17 cellular contexts compared by ENCODE assay signal in the genomic region with DNA sequence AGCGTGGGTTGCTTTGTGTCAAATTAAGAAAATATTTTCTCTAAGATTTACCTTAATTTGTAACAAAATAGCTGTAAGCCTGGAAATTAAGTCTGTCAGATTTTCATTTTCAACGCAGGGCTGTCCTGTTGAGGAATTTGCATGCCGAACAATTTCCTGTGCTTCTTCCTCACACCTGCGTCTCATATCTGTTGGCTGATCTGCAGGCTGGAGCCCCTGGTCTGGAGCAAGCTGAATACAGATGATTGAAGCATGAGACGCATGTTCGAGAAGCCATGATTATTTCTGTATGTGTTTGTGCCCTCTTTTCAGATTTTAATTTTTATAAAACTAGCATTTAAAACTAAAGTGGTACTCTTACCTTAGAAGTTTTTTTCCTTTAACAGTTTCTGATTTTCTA. TPM values are rescaled to one million over a fixed set of nuclear protein-coding genes. Genes with fewer than 3 reads are reported as not detected.
DNase-seq lines count a peak whose midpoint lies in the region; ATAC-seq and TF ChIP-seq lines count a peak whose summit lies in the region.
"Had no signal": no experiment of that assay in that cellular context is flagged by ENCODE, and none has a peak within 500 bp of the region (broad histone marks: within the 10 kb centered on the region; RNA-seq: fewer than 3 reads in every experiment).

No MANE protein-coding gene starts in this region.

- H3K36me3 Mint-ChIP-seq in osteocyte (ENCODE audit: unreplicated experiment), result no peaks in the 10 kb centered on the region

- H3K36me3 ChIP-seq in Karpas-422 (ENCODE audit: insufficient read depth, low read length) (peaks cover 24% of the 10 kb centered on the region), right lobe of liver (peaks cover 0 to 2% (median 0%) of the 10 kb centered on the region in 4 donors), left ventricle myocardium inferior (peaks cover 58% of the 10 kb centered on the region)

- peak overlapping the region; percentile 55 for H3K9ac ChIP-seq in Karpas-422 (ENCODE audit: low read length)
- H3K9ac ChIP-seq: SK-N-SH had no signal

- H3K4me3 Mint-ChIP-seq in osteocyte (ENCODE audit: unreplicated experiment), result no peak overlapping the region
- H3K4me3 Mint-ChIP-seq: activated CD4-positive, alpha-beta memory T cell treated with anti-CD3 and anti-CD28 coated beads for 36 hours had no signal

- H3K9me3 Mint-ChIP-seq in osteocyte (ENCODE audit: unreplicated experiment), result no peaks in the 10 kb centered on the region
- H3K9me3 Mint-ChIP-seq: activated CD4-positive, alpha-beta memory T cell treated with anti-CD3 and anti-CD28 coated beads for 36 hours had no signal

- H3K4me3 ChIP-seq in Karpas-422 (ENCODE audit: low read length), result peak overlapping the region; percentile 49
- no peak overlapping the region for H3K4me3 ChIP-seq in right lobe of liver
- no peak overlapping the region for H3K4me3 ChIP-seq in left ventricle myocardium inferior
- H3K4me3 ChIP-seq: sigmoid colon had no signal

- peak overlapping the region; percentile 97 for H3K27ac ChIP-seq in Karpas-422 (ENCODE audit: low read length)
- H3K27ac ChIP-seq in right lobe of liver, result no peak overlapping the region
- no peak overlapping the region for H3K27ac ChIP-seq in left ventricle myocardium inferior (replicated peaks)
- H3K27ac ChIP-seq: sigmoid colon had no signal

- peak; percentile 32 for TF ChIP-seq POLR2A in GM19099 (IDR thresholded peaks at IDR 0.05; ENCODE audit: extremely low read depth, insufficient read length, low read depth)
- TF ChIP-seq POLR2A in right lobe of liver (IDR thresholded peaks at IDR 0.05), result no peak

- H3K27me3 ChIP-seq in Karpas-422 (ENCODE audit: low read length) (no peaks in the 10 kb centered on the region), right lobe of liver (no peaks in the 10 kb centered on the region), left ventricle myocardium inferior (ENCODE audit: low read depth) (no peaks in the 10 kb centered on the region)
- H3K27me3 ChIP-seq: sigmoid colon had no signal

- peak overlapping the region; percentile 78 for H3K4me2 ChIP-seq in Karpas-422 (ENCODE audit: low read depth, low read length, poor library complexity, severe bottlenecking)
- H3K4me2 ChIP-seq: SK-N-SH had no signal

- H3K27me3 Mint-ChIP-seq in osteocyte (ENCODE audit: unreplicated experiment), result no peaks in the 10 kb centered on the region
- H3K27me3 Mint-ChIP-seq: activated CD4-positive, alpha-beta memory T cell treated with anti-CD3 and anti-CD28 coated beads for 36 hours had no signal

- no peak for TF ChIP-seq CTCF in right lobe of liver (IDR thresholded peaks at IDR 0.05)
- no peak for TF ChIP-seq CTCF in osteocyte (IDR thresholded peaks at IDR 0.05)
- TF ChIP-seq CTCF in left ventricle myocardium inferior (IDR thresholded peaks at IDR 0.05; ENCODE audit: borderline replicate concordance), result no peak

- peaks cover 5% of the 10 kb centered on the region; the same call in 1 of the 2 replicates for H3K79me2 ChIP-seq in Karpas-422 (ENCODE audit: low read length)

- 85% methylated on average over 6 of the region's 6 CpGs for WGBS in right lobe of liver (ENCODE audit: insufficient coverage, low coverage, low lambda C conversion rate, missing lambda C conversion rate)

- no peaks in the 10 kb centered on the region for H3K4me1 Mint-ChIP-seq in osteocyte (ENCODE audit: unreplicated experiment)

- no peak overlapping the region for H3K27ac Mint-ChIP-seq in osteocyte (ENCODE audit: unreplicated experiment)
- H3K27ac Mint-ChIP-seq: activated CD4-positive, alpha-beta memory T cell treated with anti-CD3 and anti-CD28 coated beads for 36 hours had no signal

- H4K20me1 ChIP-seq in Karpas-422 (ENCODE audit: insufficient read depth, low read depth, low read length), result no peaks in the 10 kb centered on the region

- H2AFZ ChIP-seq in Karpas-422 (ENCODE audit: low read length), result no peak overlapping the region

- intact Hi-C loops in right lobe of liver (cut with DNase I) (no loop called here), left ventricle myocardium inferior (cut with micrococcal nuclease) (no loop called here)

- DNase-seq in Karpas-422 (peak; percentile 95), right lobe of liver (no peak), osteocyte (ENCODE audit: extremely low spot score, unreplicated experiment) (no peak), left ventricle myocardium inferior (no peak), COLO668 (lab: John Stamatoyannopoulos, UW; ENCODE audit: unreplicated experiment) (no peak)
- DNase-seq: activated CD4-positive, alpha-beta memory T cell treated with anti-CD3 and anti-CD28 coated beads for 36 hours; caudate nucleus; DMS153; effector CD8-positive, alpha-beta T cell; hypothalamus; NCI-H1436; NCI-H345; nucleus accumbens; sigmoid colon; SK-N-SH had no signal

- H3K9me2 ChIP-seq in Karpas-422 (replicated peaks; ENCODE audit: insufficient read depth, low read length), result no peaks in the 10 kb centered on the region
- H3K9me2 ChIP-seq: SK-N-SH had no signal

- no peaks in the 10 kb centered on the region for H3K9me3 ChIP-seq in Karpas-422 (ENCODE audit: low read length)
- H3K9me3 ChIP-seq in right lobe of liver, result no peaks in the 10 kb centered on the region
- H3K9me3 ChIP-seq in left ventricle myocardium inferior (replicated peaks), result no peaks in the 10 kb centered on the region
- H3K9me3 ChIP-seq: sigmoid colon, SK-N-SH had no signal

- H3K4me1 ChIP-seq in Karpas-422 (ENCODE audit: low read length), result peaks cover 54% of the 10 kb centered on the region
- no peaks in the 10 kb centered on the region for H3K4me1 ChIP-seq in right lobe of liver
- no peaks in the 10 kb centered on the region for H3K4me1 ChIP-seq in left ventricle myocardium inferior
- H3K4me1 ChIP-seq: sigmoid colon had no signal

- ATAC-seq in GM21825 (IDR thresholded peaks at IDR 0.05; ENCODE audit: unreplicated experiment), result peak; percentile 67
- no peak for ATAC-seq in right lobe of liver

RNA-seq across cellular contexts. Expression of a gene that starts 9.8 kb away (rescaled TPM):
- total RNA-seq in Karpas-422 (2014; rRNA removed; shearing (Covaris generic); ENCODE audit: low replicate concordance), result 9.2 and 20.8 TPM in 2 replicates
- total RNA-seq in right lobe of liver (under 1 TPM in 1 of 6 experiments, not detected in 5; 0.29 TPM), osteocyte (0.18 TPM in 1 of 2 replicates, not detected in the other), left ventricle myocardium inferior (not detected)
- total RNA-seq: activated CD4-positive, alpha-beta memory T cell treated with anti-CD3 and anti-CD28 coated beads for 36 hours; sigmoid colon had no signal

RNA-seq across cellular contexts. Expression of a gene that starts 46.8 kb away (rescaled TPM):
- 20.6 and 25.2 TPM in 2 replicates for total RNA-seq in Karpas-422 (2014; rRNA removed; shearing (Covaris generic); ENCODE audit: low replicate concordance)
- total RNA-seq in right lobe of liver (10 to 100 TPM; 14.6 to 23.6 (median 17.5) TPM), osteocyte (48.0 and 48.5 TPM in 2 replicates), left ventricle myocardium inferior (29.6 TPM)
